Comparison of ENCODE assay signal across 8 cellular contexts in the genomic region with DNA sequence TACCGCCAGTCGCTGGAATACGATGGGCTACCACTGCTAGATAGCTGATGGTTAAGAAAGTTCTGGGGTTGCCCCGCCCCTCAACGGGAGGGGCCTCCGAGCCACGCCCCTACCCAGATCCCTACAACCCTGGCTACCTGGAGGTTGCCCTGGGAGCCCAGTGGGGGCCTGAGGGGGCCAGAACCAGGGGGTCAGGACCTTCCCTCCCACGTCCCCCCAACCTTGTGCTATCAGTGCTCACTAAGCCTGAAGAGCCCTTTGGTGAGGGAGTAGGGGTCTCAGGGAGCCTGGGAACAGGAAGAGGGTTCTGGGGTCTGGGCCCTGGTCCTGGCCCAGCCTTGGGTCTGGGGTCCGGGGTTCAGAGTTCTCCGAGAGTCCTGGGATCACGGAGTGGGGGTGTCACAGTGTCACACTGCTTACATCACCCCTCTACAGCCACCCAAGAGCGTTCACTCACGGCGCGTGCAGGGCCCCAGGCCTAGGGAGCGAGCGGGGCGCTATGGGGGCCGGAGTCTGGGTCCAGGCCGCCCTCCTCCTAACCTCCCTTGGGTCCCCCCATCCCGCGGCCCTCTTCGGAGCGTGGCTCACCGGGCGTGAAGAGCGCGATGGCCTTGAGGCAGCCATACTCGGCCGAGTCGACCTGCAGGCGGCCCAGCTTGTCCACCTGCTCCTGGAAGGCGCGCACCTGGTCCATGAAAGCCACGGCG.
DNase-seq lines count a peak whose midpoint lies in the region; ATAC-seq lines count a peak whose summit lies in the region.

No MANE protein-coding gene starts in this region.

- peak; percentile 29 for ATAC-seq in GM19023 (IDR thresholded peaks at IDR 0.05; ENCODE audit: unreplicated experiment)

- peak; percentile 63 for DNase-seq in ACHN
- DNase-seq in HUDEP-2 (lab: John Stamatoyannopoulos, UW; ENCODE audit: unreplicated experiment in 76 of 76), result peak in 67 of 76 experiments; percentile 14 to 82 (median 64)
- peak; percentile 33 for DNase-seq in T follicular helper cell (ENCODE audit: low read depth)
- DNase-seq in astrocyte of the hippocampus (ENCODE audit: low read depth, low spot score), result peak; percentile 62
- peak; percentile 72 for DNase-seq in iPS-NIHi11 (ENCODE audit: low spot score)
- peak; percentile 57 to 59 for DNase-seq in stimulated activated CD4-positive, alpha-beta T cell treated with anti-CD3 and anti-CD28 coated beads, Interleukin-1b, Interleukin-23, amount 100 ng/mL, for 4 hours (ENCODE audit: low read depth in 2 of 2)
- DNase-seq in DMS153 treated with DMSO at 0.1 percent for 48 hours (lab: John Stamatoyannopoulos, UW; ENCODE audit: unreplicated experiment), result no peak

- in situ Hi-C loops in ACHN (cut with HindIII; ENCODE audit: low pct_ligation_motif_present, low pct_unique_long_range_greater_than_20kb, low sequenced_read_pairs), result no loop called here
